Comparison of ENCODE assay signal across 8 cellular contexts in genomic region chr2:230411484-230412368, GRCh38. TPM values are rescaled to one million over a fixed set of nuclear protein-coding genes. Genes with fewer than 3 reads are reported as not detected.
DNase-seq lines count a peak whose midpoint lies in the region; ATAC-seq, FAIRE-seq and TF ChIP-seq lines count a peak whose summit lies in the region.

No MANE protein-coding gene starts in this region.

- H3K4me1 Mint-ChIP-seq in T-helper 17 cell = peaks cover 40% of the 10 kb centered on the region

- H3K4me2 ChIP-seq in K562 (ENCODE audit: insufficient read depth, low read length) = peak overlapping the region; percentile 87

- WGBS in K562 (ENCODE audit: insufficient coverage, low coverage, missing lambda C conversion rate) = 5% methylated on average over 28 of the region's 61 CpGs
- WGBS in iPS DF 6.9 (ENCODE audit: insufficient coverage, insufficient read length) = no CpG with 5 or more reads among the region's 61 CpGs
- WGBS in sigmoid colon, 2 donors = 1% methylated on average over 61 of the region's 61 CpGs

- no peaks in the 10 kb centered on the region for H3K36me3 ChIP-seq in GM06990 (ENCODE audit: control insufficient read depth, insufficient read depth, low read length)
- no peaks in the 10 kb centered on the region for H3K36me3 ChIP-seq in K562 (ENCODE audit: control insufficient read depth, insufficient read depth, low read length)
- H3K36me3 ChIP-seq in iPS DF 6.9 (ENCODE audit: control insufficient read depth, insufficient read depth, low read length) = no peaks in the 10 kb centered on the region
- H3K36me3 ChIP-seq in sigmoid colon = no peaks in the 10 kb centered on the region

- POLR2A ChIA-PET in K562 (lab: Yijun Ruan, JAX) = interaction anchor here (0.5 to 1.3 kb wide), 4 partner anchors 8 to 246 kb away, joined by 3 to 4 read pairs (median 3); no protein-coding TSS in a partner anchor

- H3K4me3 ChIP-seq in GM06990 (replicated peaks; ENCODE audit: low read depth, low read length) (peak overlapping the region; percentile 87), K562 (peak overlapping the region; percentile 42), iPS DF 6.9 (ENCODE audit: low read length) (peak overlapping the region; percentile 45), sigmoid colon (peak overlapping the region; percentile 61 to 81 (median 70))

- no peaks in the 10 kb centered on the region for H3K27me3 Mint-ChIP-seq in T-helper 17 cell

- TF ChIP-seq POLR2A in K562 (conservative IDR thresholded peaks at IDR 0.05) (peak; percentile 64), sigmoid colon (IDR thresholded peaks at IDR 0.05) (peak in 1 of 2 donors; percentile 37)

- peak; percentile 82 for DNase-seq in GM06990 (ENCODE audit: extremely low read depth, insufficient read length)
- DNase-seq in KBM-7 = peak; percentile 71
- peak; percentile 37 to 67 (median 65) for DNase-seq in T-helper 17 cell
- peak; percentile 64 to 79 (median 76) for DNase-seq in K562 (ENCODE audit: extremely low read depth in 1 of 4, low spot score in 3 of 4)
- DNase-seq in iPS DF 6.9 (ENCODE audit: low read depth, low spot score) = no peak
- peak; percentile 80 for DNase-seq in sigmoid colon
- DNase-seq in putamen (ENCODE audit: low spot score) = no peak

- no peak for TF ChIP-seq EP300 in K562 (IDR thresholded peaks at IDR 0.05; ENCODE audit: low read length)
- no peak for TF ChIP-seq EP300 in sigmoid colon (IDR thresholded peaks at IDR 0.05)

- H3K9me1 ChIP-seq in K562 (ENCODE audit: control insufficient read depth, insufficient read depth, low read length) = no peaks in the 10 kb centered on the region

- H3K27ac ChIP-seq in K562 (ENCODE audit: extremely low read depth, low read depth, low read length) (peak overlapping the region; percentile 70), iPS DF 6.9 (ENCODE audit: low read length) (no peak overlapping the region), sigmoid colon (peak overlapping the region; percentile 88 to 96 (median 93))

- intact Hi-C loops in K562 (cut with micrococcal nuclease) (loop anchor here (10.0 kb wide), 1 partner anchor 303 kb away; the partner anchor contains the start of gene CAB39), sigmoid colon (cut with DNase I) (loop anchor here (5.0 to 10.0 kb wide), 3 partner anchors 194 to 487 kb away; partner anchors contain the start of genes FBXO36, SP110 and TRIP12)

- in situ Hi-C loops in KBM-7 (cut with MboI; ENCODE audit: low pct_unique_long_range_greater_than_20kb, low sequenced_read_pairs) (no loop called here), K562 (cut with MboI) (no loop called here)

- H3K9me3 ChIP-seq in T-helper 17 cell (ENCODE audit: control insufficient read depth, low read length, poor library complexity, severe bottlenecking) = no peaks in the 10 kb centered on the region
- no peaks in the 10 kb centered on the region for H3K9me3 ChIP-seq in K562 (replicated peaks; ENCODE audit: control insufficient read depth, insufficient read depth, low read depth, low read length)
- no peaks in the 10 kb centered on the region for H3K9me3 ChIP-seq in iPS DF 6.9 (ENCODE audit: control insufficient read depth, insufficient read depth, low read length)
- H3K9me3 ChIP-seq in sigmoid colon = no peaks in the 10 kb centered on the region

- peak overlapping the region; percentile 99 for H2AFZ ChIP-seq in K562 (ENCODE audit: low read depth, low read length)

- BruUV-seq in K562 (replicated peaks; lab: Mats Ljungman, UMichigan) = no TSS peak

- no peaks in the 10 kb centered on the region for H3K27me3 ChIP-seq in GM06990 (replicated peaks; ENCODE audit: control insufficient read depth, insufficient read depth, low read length)
- no peaks in the 10 kb centered on the region for H3K27me3 ChIP-seq in K562 (ENCODE audit: control insufficient read depth in 2 of 2, insufficient read depth in 2 of 2, low read length in 2 of 2)
- peaks cover 7% of the 10 kb centered on the region; the same call in 1 of the 2 replicates for H3K27me3 ChIP-seq in iPS DF 6.9 (ENCODE audit: control insufficient read depth, insufficient read depth, low read length)
- no peaks in the 10 kb centered on the region for H3K27me3 ChIP-seq in sigmoid colon

- TF ChIP-seq CTCF in GM06990 (IDR thresholded peaks at IDR 0.05; ENCODE audit: insufficient read depth, low read length, poor library complexity, severe bottlenecking) = no peak
- no peak for TF ChIP-seq CTCF in K562 (IDR thresholded peaks at IDR 0.05 in 2 of 3, conservative IDR thresholded peaks at IDR 0.05 in 1 of 3; ENCODE audit: insufficient read depth in 2 of 3, low read depth in 1 of 3, low read length in 3 of 3)
- no peak for TF ChIP-seq CTCF in sigmoid colon (IDR thresholded peaks at IDR 0.05)

- peak overlapping the region; percentile 76 to 92 for H3K9ac ChIP-seq in K562 (ENCODE audit: insufficient read depth in 1 of 2, low read depth in 2 of 2, low read length in 2 of 2)

- H3K79me2 ChIP-seq in K562 (ENCODE audit: control insufficient read depth, insufficient read depth, low read length) = peaks cover 7% of the 10 kb centered on the region

- TF ChIP-seq RAD21 in K562 (CRISPR knock-in tag; conservative IDR thresholded peaks at IDR 0.05 in 1 of 2, IDR thresholded peaks at IDR 0.05 in 1 of 2) = no peak

- H3K27ac Mint-ChIP-seq in T-helper 17 cell = peak overlapping the region; percentile 98

- H3K4me1 ChIP-seq in K562 (replicated peaks in 1 of 2; ENCODE audit: control insufficient read depth in 2 of 2, insufficient read depth in 2 of 2, low read length in 2 of 2) (peaks cover 16 to 23% of the 10 kb centered on the region in 2 experiments; a peak in 4 of 5 replicates), iPS DF 6.9 (ENCODE audit: control insufficient read depth, insufficient read depth, low read length) (peaks cover 2% of the 10 kb centered on the region; the same call in 1 of the 2 replicates), sigmoid colon (peaks cover 0 to 27% (median 23%) of the 10 kb centered on the region in 4 donors)

- peak; percentile 59 for ATAC-seq in GM21723 (IDR thresholded peaks at IDR 0.05; ENCODE audit: unreplicated experiment)
- peak; percentile 77 for ATAC-seq in T-helper 17 cell
- peak; percentile 81 for ATAC-seq in K562

- H3K4me3 Mint-ChIP-seq in T-helper 17 cell = peak overlapping the region; percentile 99

- CTCF ChIA-PET in K562 (lab: Yijun Ruan, JAX; ENCODE audit: low intra/inter-chr PET ratio) = no interaction called here

- FAIRE-seq in K562 (lab: Jason Lieb, UNC) = no peak

- no peaks in the 10 kb centered on the region for H4K20me1 ChIP-seq in K562 (replicated peaks; ENCODE audit: control insufficient read depth, insufficient read depth, low read length)

- H3K36me3 Mint-ChIP-seq in T-helper 17 cell (ENCODE audit: low read depth) = no peaks in the 10 kb centered on the region

TF ChIP-seq in K562, 482 proteins besides CTCF, POLR2A, EP300 and RAD21 (continues in another document):
- TF ChIP-seq TAF1 (IDR thresholded peaks at IDR 0.05; ENCODE audit: control insufficient read depth, extremely low read depth, insufficient read depth, low read length, severe bottlenecking) = peak; percentile 57

RNA-seq across cellular contexts. Expression of gene SP100, which starts 4.3 kb away (rescaled TPM):
- 100 to 1,000 TPM; 220 to 246 TPM for total RNA-seq in T-helper 17 cell
- 36.3 and 75.5 TPM in 2 replicates for total RNA-seq in K562 (2011; cell fraction: chromatin; rRNA removed; ENCODE audit: low replicate concordance)
- 12.5 and 16.8 TPM in 2 replicates for total RNA-seq in K562 (2011; cell fraction: nucleolus; rRNA removed)
- 22.3 and 31.9 TPM in 2 replicates for total RNA-seq in K562 (2011; cell fraction: nucleoplasm; rRNA removed)
- total RNA-seq in K562 (2014; rRNA removed) = 32.2 and 36.7 TPM in 2 replicates
- 34.8 and 38.9 TPM in 2 replicates for total RNA-seq in K562 (2014; rRNA removed; fragmentation: Illumina TruSeq; extraction: Trizol)
- 29.7 and 31.6 TPM in 2 replicates for total RNA-seq in K562 (2015; rRNA removed; fragmentation: Illumina TruSeq; extraction: Trizol)
- total RNA-seq in K562 (2021) = 22.5 and 30.9 TPM in 2 replicates
- polyA plus RNA-seq in K562 (2011; rRNA removed) = 24.6 and 39.2 TPM in 2 replicates
- polyA plus RNA-seq in K562 (2011; cell fraction: cytosol; rRNA removed) = 7.5 and 9.3 TPM in 2 replicates
- polyA plus RNA-seq in K562 (2011; cell fraction: nucleus; rRNA removed) = 18.6 and 21.3 TPM in 2 replicates
- 23.7 and 24.4 TPM in 2 replicates for polyA plus RNA-seq in K562 (2012)
- polyA plus RNA-seq in K562 (2014; fragmentation: Illumina TruSeq; extraction: Trizol) = 35.4 and 37.3 TPM in 2 replicates
- polyA plus RNA-seq in K562 (2014; fragmentation: Nextera tagmentation; extraction: Ambion mirVana) = 10 to 100 TPM; 19.2 to 23.1 TPM
- 34.6 and 40.1 TPM in 2 replicates for polyA plus RNA-seq in K562 (2014; rRNA removed)
- polyA minus RNA-seq in K562 (2011; rRNA and poly(A)+ RNA removed) = 34.8 and 43.0 TPM in 2 replicates
- 7.8 and 11.8 TPM in 2 replicates for polyA minus RNA-seq in K562 (2011; cell fraction: cytosol; rRNA and poly(A)+ RNA removed)
- 17.1 and 29.7 TPM in 2 replicates for polyA minus RNA-seq in K562 (2011; cell fraction: nucleus; rRNA and poly(A)+ RNA removed)
- 100 to 1,000 TPM in 3 of 4 donors, 10 to 100 TPM in 1; 91.2 to 141 (median 113) TPM for total RNA-seq in sigmoid colon
- 10 to 100 TPM; 50.4 to 91.0 (median 55.9) TPM for polyA plus RNA-seq in sigmoid colon

Comparison
In these comparisons a context has a peak if more than half of its experiments do, and no peak if none do; other contexts are left out.
1. DNase-seq: peak in GM06990 (single experiment), KBM-7 (single experiment), T-helper 17 cell (3 of 3), K562 (4 of 4) and sigmoid colon (single experiment); none in iPS DF 6.9 (single experiment) and putamen (single experiment).
2. Peak in every context shown above with its lines, with median percentiles within 50 percentile points of each other: H3K4me3 ChIP-seq and ATAC-seq.